30 cellular contexts compared by ENCODE assay signal in the genomic region with DNA sequence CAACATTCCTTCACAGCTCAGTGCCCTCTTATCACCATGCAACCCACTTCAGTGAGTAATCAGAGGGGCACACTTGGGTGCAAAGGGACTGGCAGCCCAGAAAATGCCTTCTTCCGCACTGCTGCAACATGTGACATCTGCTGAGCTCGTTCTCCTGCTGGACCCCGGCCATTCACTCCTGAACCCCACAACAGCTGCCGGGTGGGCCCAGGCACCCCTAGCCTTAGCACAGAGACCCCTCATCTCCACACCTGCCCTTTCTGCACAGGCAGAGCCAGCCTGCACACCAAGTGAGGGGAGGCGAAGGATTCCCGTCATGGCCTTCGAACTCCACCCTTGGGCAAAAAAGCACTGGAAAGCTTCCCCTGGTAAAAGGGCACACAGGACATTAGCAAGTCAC.
"Had no signal": no experiment of that assay in that cellular context is flagged by ENCODE, and none has a peak within 500 bp of the region (broad histone marks: within the 10 kb centered on the region; RNA-seq: fewer than 3 reads in every experiment).

No MANE protein-coding gene starts in this region.

- H3K36me3 ChIP-seq: neural progenitor cell, ovary, spleen, suprapubic skin, tibial nerve, upper lobe of left lung, vagina had no signal

- H3K27ac ChIP-seq: neural progenitor cell, ovary, parathyroid adenoma, psoas muscle, skin epidermis, spleen, suprapubic skin, testis, tibial nerve, upper lobe of left lung, vagina had no signal

- H3K4me1 ChIP-seq: neural progenitor cell, parathyroid adenoma, spleen, upper lobe of left lung had no signal

- H3K9ac ChIP-seq: neural progenitor cell, parathyroid adenoma had no signal

- H3K9me3 ChIP-seq: ovary, psoas muscle, spleen, suprapubic skin, testis, tibial nerve, upper lobe of left lung, vagina had no signal

- H2AFZ ChIP-seq: neural progenitor cell, parathyroid adenoma had no signal

- H3K4me2 ChIP-seq: neural progenitor cell, smooth muscle cell had no signal

- H3K4me3 ChIP-seq: neural progenitor cell, ovary, psoas muscle, skin epidermis, smooth muscle cell, spleen, suprapubic skin, testis, tibial nerve, upper lobe of left lung, vagina had no signal

- ATAC-seq: naive thymus-derived CD4-positive, alpha-beta T cell; natural killer cell; psoas muscle; right cardiac atrium; sciatic nerve; stimulated activated memory B cell treated with anti-CD40 and anti-IgM and Interleukin-4, amounts not matched to agents 10 μg/mL and 1 μg/mL and 100 μg/mL, for 72 hours; stimulated activated naive CD8-positive, alpha-beta T cell treated with anti-CD3 and anti-CD28 coated beads, Interleukin-15, amount 100 ng/mL, for 72 hours; stimulated activated naive CD8-positive, alpha-beta T cell treated with anti-CD3 and anti-CD28 coated beads, Interleukin-15, Interleukin-2, amounts not matched to agents 100 U/mL and 50 U/mL, for 24 hours had no signal

- DNase-seq: naive thymus-derived CD4-positive, alpha-beta T cell; natural killer cell; occipital lobe; ovary; posterior cingulate gyrus; psoas muscle; right cardiac atrium; spleen; stimulated activated CD4-positive, alpha-beta T cell treated with anti-CD3 and anti-CD28 coated beads, Interleukin-12 subunit alpha, Interleukin-12 subunit beta, amount 100 ng/mL, for 4 hours; stimulated activated CD4-positive, alpha-beta T cell treated with anti-CD3 and anti-CD28 coated beads, Interleukin-1b, Interleukin-23, amount 100 ng/mL, for 48 hours; stimulated activated CD4-positive, alpha-beta T cell treated with anti-CD3 and anti-CD28 coated beads, Interleukin-4, amount 100 ng/mL, for 1 hour; stimulated activated CD4-positive, alpha-beta T cell treated with anti-CD3 and anti-CD28 coated beads, Interleukin-4, amount 100 ng/mL, for 4 hours; stimulated activated CD8-positive, alpha-beta memory T cell treated with anti-CD3 and anti-CD28 coated beads, Interleukin-4, amount 100 ng/mL, for 48 hours; stimulated activated naive CD4-positive, alpha-beta T cell; stimulated activated naive CD8-positive, alpha-beta T cell treated with anti-CD3 and anti-CD28 coated beads, Interleukin-15, amount 100 ng/mL, for 72 hours; stimulated activated naive CD8-positive, alpha-beta T cell treated with anti-CD3 and anti-CD28 coated beads, Interleukin-15, Interleukin-2, amounts not matched to agents 100 U/mL and 50 U/mL, for 24 hours; substantia nigra; testis; trophoblast cell had no signal

- FAIRE-seq: urothelium cell line had no signal

- H3K27me3 ChIP-seq: neural progenitor cell, ovary, spleen, suprapubic skin, testis, tibial nerve, upper lobe of left lung, vagina had no signal

- H3K79me2 ChIP-seq: parathyroid adenoma had no signal
